12 cellular contexts compared by ENCODE assay signal in the genomic region with DNA sequence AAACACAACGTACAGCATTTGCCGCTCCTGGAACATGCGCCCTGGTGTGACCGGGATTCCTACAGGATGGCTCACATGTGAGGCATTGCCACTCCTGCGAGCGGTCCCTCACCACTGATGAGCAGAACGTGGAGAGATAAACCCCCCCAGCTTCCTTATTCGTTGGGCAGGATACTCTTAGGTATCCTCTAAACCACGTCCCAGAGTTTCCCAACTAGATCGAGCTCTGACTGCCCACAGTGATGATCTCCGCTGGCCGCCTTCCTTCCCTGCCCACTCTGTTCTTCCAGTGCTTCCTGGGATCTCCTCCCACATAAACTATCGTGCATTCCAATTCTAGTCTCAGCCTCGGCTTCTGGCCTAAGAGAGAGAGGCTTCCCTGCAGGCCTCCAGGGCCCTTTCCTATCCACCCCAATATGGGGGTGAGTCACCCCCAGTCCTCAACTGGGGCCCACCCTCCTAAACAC.
A peak's percentile ranks its signal among the peaks of the same experiment; 100 is the strongest.
DNase-seq lines count a peak whose midpoint lies in the region; TF ChIP-seq lines count a peak whose summit lies in the region.
"Had no signal": no experiment of that assay in that cellular context is flagged by ENCODE, and none has a peak within 500 bp of the region (broad histone marks: within the 10 kb centered on the region; RNA-seq: fewer than 3 reads in every experiment).

No MANE protein-coding gene starts in this region.

- peak overlapping the region; percentile 84 for H3K4me3 Mint-ChIP-seq in HFFc6
- no peak overlapping the region for H3K4me3 Mint-ChIP-seq in brain
- H3K4me3 Mint-ChIP-seq: activated CD8-positive, alpha-beta memory T cell treated with anti-CD3 and anti-CD28 coated beads, Interleukin-2, amount 10 ng/mL, durations not matched to agents 7 days and 5 days; type B pancreatic cell had no signal

- H3K27me3 Mint-ChIP-seq in HFFc6 (ENCODE audit: insufficient read depth) (peaks cover 6% of the 10 kb centered on the region), brain (peaks cover 5% of the 10 kb centered on the region)
- H3K27me3 Mint-ChIP-seq: activated CD8-positive, alpha-beta memory T cell treated with anti-CD3 and anti-CD28 coated beads, Interleukin-2, amount 10 ng/mL, durations not matched to agents 7 days and 5 days; type B pancreatic cell had no signal

- in situ Hi-C loops in ACHN (cut with HindIII; ENCODE audit: low pct_ligation_motif_present, low pct_unique_long_range_greater_than_20kb, low sequenced_read_pairs): no loop called here

- H3K27ac Mint-ChIP-seq in HFFc6: peak overlapping the region; percentile 99
- H3K27ac Mint-ChIP-seq in brain: peak overlapping the region in 3 of 5 experiments; percentile 65 to 81 (median 72)
- H3K27ac Mint-ChIP-seq: activated CD8-positive, alpha-beta memory T cell treated with anti-CD3 and anti-CD28 coated beads, Interleukin-2, amount 10 ng/mL, durations not matched to agents 7 days and 5 days; type B pancreatic cell had no signal

- TF ChIP-seq CTCF in HFFc6 (IDR thresholded peaks at IDR 0.05): no peak
- no peak for TF ChIP-seq CTCF in brain (conservative IDR thresholded peaks at IDR 0.05)
- TF ChIP-seq CTCF in right atrium auricular region (IDR thresholded peaks at IDR 0.05): no peak
- no peak for TF ChIP-seq CTCF in thyroid gland (IDR thresholded peaks at IDR 0.05)

- WGBS in thyroid gland, 2 donors: 84 to 85% methylated on average over 14 of the region's 14 CpGs

- peak; percentile 68 for DNase-seq in HFFc6
- no peak for DNase-seq in right atrium auricular region (ENCODE audit: low spot score)
- DNase-seq in thyroid gland: peak in 1 of 2 donors; percentile 17
- no peak for DNase-seq in activated CD4-positive, alpha-beta T cell treated with anti-CD3 and anti-CD28 coated beads, Interleukin-2, amount 50 U/mL, for 4 hours
- no peak for DNase-seq in NCI-H82 (lab: John Stamatoyannopoulos, UW)
- DNase-seq in amygdala (lab: John Stamatoyannopoulos, UW): no peak
- no peak for DNase-seq in ACHN
- DNase-seq: activated CD8-positive, alpha-beta memory T cell treated with anti-CD3 and anti-CD28 coated beads, Interleukin-2, amount 10 ng/mL, durations not matched to agents 7 days and 5 days; DMS53; NCI-H1436 treated with DMSO at 0.1 percent for 48 hours had no signal

- H3K4me1 ChIP-seq in right atrium auricular region (peaks cover 0 to 42% of the 10 kb centered on the region in 2 donors), thyroid gland (peaks cover 8 to 14% of the 10 kb centered on the region in 2 donors)

- H3K9me3 ChIP-seq in right atrium auricular region (no peaks in the 10 kb centered on the region), thyroid gland (no peaks in the 10 kb centered on the region)

- H3K36me3 ChIP-seq in right atrium auricular region: peaks cover 17% of the 10 kb centered on the region
- H3K36me3 ChIP-seq in thyroid gland: peaks cover 0 to 4% of the 10 kb centered on the region in 2 donors

- no peak overlapping the region for H3K4me3 ChIP-seq in right atrium auricular region
- no peak overlapping the region for H3K4me3 ChIP-seq in thyroid gland (replicated peaks in 1 of 3)

- TF ChIP-seq POLR2A in thyroid gland (IDR thresholded peaks at IDR 0.05): no peak

- H3K36me3 Mint-ChIP-seq in HFFc6 (ENCODE audit: low read depth) (no peaks in the 10 kb centered on the region; the same call in 1 of the 2 replicates), brain (peaks cover 4% of the 10 kb centered on the region)
- H3K36me3 Mint-ChIP-seq: activated CD8-positive, alpha-beta memory T cell treated with anti-CD3 and anti-CD28 coated beads, Interleukin-2, amount 10 ng/mL, durations not matched to agents 7 days and 5 days had no signal

- peak overlapping the region; percentile 80 to 90 for H3K27ac ChIP-seq in right atrium auricular region
- peak overlapping the region; percentile 34 to 61 (median 57) for H3K27ac ChIP-seq in thyroid gland

- H3K9me3 Mint-ChIP-seq in HFFc6 (no peaks in the 10 kb centered on the region), brain (no peaks in the 10 kb centered on the region)

- H3K4me1 Mint-ChIP-seq in HFFc6 (ENCODE audit: low read depth): peaks cover 57% of the 10 kb centered on the region
- peaks cover 20% of the 10 kb centered on the region for H3K4me1 Mint-ChIP-seq in brain
- H3K4me1 Mint-ChIP-seq: activated CD8-positive, alpha-beta memory T cell treated with anti-CD3 and anti-CD28 coated beads, Interleukin-2, amount 10 ng/mL, durations not matched to agents 7 days and 5 days had no signal

- H3K27me3 ChIP-seq in right atrium auricular region (no peaks in the 10 kb centered on the region), thyroid gland (no peaks in the 10 kb centered on the region)

- intact Hi-C loops in thyroid gland (cut with DNase I): no loop called here
